Comparison of ENCODE assay signal across 21 cellular contexts in the genomic region with DNA sequence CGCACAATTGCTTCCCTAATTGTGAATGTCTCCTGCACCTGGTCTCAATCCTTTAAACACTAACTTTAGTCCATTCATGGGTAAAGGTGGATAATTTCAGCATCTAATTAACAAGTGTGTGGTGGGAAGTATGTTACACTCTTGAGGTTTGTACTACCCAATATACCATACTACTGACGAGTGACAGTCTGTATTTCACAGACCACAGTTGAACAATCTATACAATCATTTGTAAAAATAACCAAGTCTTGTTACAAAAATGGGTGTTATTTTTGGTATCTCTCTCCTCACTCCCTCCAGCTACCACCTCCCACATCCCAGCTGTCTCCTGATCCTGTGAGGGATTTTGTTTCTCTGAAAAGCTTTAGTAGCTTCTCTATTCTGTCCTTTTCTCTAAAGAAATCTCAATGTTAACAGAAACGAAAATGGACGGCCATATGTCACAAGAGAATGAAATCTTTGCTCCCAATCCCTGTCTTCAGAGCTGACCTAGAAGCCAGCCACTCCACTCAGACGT.
"Had no signal": no experiment of that assay in that cellular context is flagged by ENCODE, and none has a peak within 500 bp of the region (broad histone marks: within the 10 kb centered on the region; RNA-seq: fewer than 3 reads in every experiment).

No MANE protein-coding gene starts in this region.

- DNase-seq: effector memory CD8-positive, alpha-beta T cell; gastrocnemius medialis; glutamatergic neuron; left cardiac atrium; left ventricle myocardium inferior; lower lobe of right lung; midbrain; naive thymus-derived CD8-positive, alpha-beta T cell; nucleus accumbens; ovary; sigmoid colon; small intestine; stimulated activated CD4-positive, alpha-beta T cell treated with anti-CD3 and anti-CD28 coated beads, Interleukin-2, amount 100 ng/mL, for 48 hours; stimulated activated CD8-positive, alpha-beta memory T cell treated with anti-CD3 and anti-CD28 coated beads, Interleukin-4, amount 100 ng/mL, for 48 hours; stimulated activated naive CD8-positive, alpha-beta T cell treated with anti-CD3 and anti-CD28 coated beads, Interleukin-15, Interleukin-2, amounts not matched to agents 100 U/mL and 50 U/mL, for 24 hours had no signal

- H3K4me3 ChIP-seq: esophagus muscularis mucosa, gastrocnemius medialis, left ventricle myocardium inferior, lower lobe of right lung, ovary, right atrium auricular region, sigmoid colon, thoracic aorta had no signal

- H3K9me3 ChIP-seq: esophagus muscularis mucosa, gastrocnemius medialis, left ventricle myocardium inferior, lower lobe of right lung, ovary, right atrium auricular region, sigmoid colon, thoracic aorta had no signal

- H3K4me1 ChIP-seq: esophagus muscularis mucosa, gastrocnemius medialis, left ventricle myocardium inferior, lower lobe of right lung, right atrium auricular region, sigmoid colon had no signal

- FAIRE-seq: keratinocyte, small intestine, urothelium cell line had no signal

- H3K27me3 ChIP-seq: esophagus muscularis mucosa, gastrocnemius medialis, ovary, right atrium auricular region, sigmoid colon had no signal

- H3K27ac ChIP-seq: epithelial cell of prostate, esophagus muscularis mucosa, gastrocnemius medialis, left ventricle myocardium inferior, lower lobe of right lung, ovary, right atrium auricular region, sigmoid colon, thoracic aorta had no signal

- H3K36me3 ChIP-seq: esophagus muscularis mucosa, gastrocnemius medialis, left ventricle myocardium inferior, lower lobe of right lung, ovary, right atrium auricular region, sigmoid colon, thoracic aorta had no signal
